Comparison of ENCODE assay signal across 1 cellular context in genomic region chr10:79936625-79937255, GRCh38.
TF ChIP-seq lines count a peak whose summit lies in the region.

No MANE protein-coding gene starts in this region.

TF ChIP-seq in HepG2, 621 proteins besides CTCF, POLR2A, EP300 and RAD21:
- TF ChIP-seq SSRP1 (CRISPR knock-in tag; IDR thresholded peaks at IDR 0.05) (no peak), IRF1 (CRISPR knock-in tag; IDR thresholded peaks at IDR 0.05; ENCODE audit: low read depth) (no peak), GPN1 (CRISPR knock-in tag; IDR thresholded peaks at IDR 0.05; ENCODE audit: borderline replicate concordance) (no peak), ARNTL (CRISPR knock-in tag; IDR thresholded peaks at IDR 0.05) (no peak), ZFP36 (IDR thresholded peaks at IDR 0.05; ENCODE audit: borderline replicate concordance, low read depth, low read length, partially characterized antibody) (no peak), ZNF367 (CRISPR knock-in tag; IDR thresholded peaks at IDR 0.05; ENCODE audit: borderline replicate concordance) (no peak), YEATS4 (CRISPR knock-in tag; IDR thresholded peaks at IDR 0.05; ENCODE audit: borderline replicate concordance) (no peak), PCBP2 (optimal IDR thresholded peaks at IDR 0.05; ENCODE audit: low read depth, low read length, poor library complexity, severe bottlenecking) (no peak), FIP1L1 (IDR thresholded peaks at IDR 0.05; ENCODE audit: borderline replicate concordance, insufficient read depth, low read depth, low read length) (no peak), KDM6A (CRISPR knock-in tag; IDR thresholded peaks at IDR 0.05; ENCODE audit: low read depth) (no peak), MEIS1 (CRISPR knock-in tag; IDR thresholded peaks at IDR 0.05; ENCODE audit: borderline replicate concordance) (no peak), ZNF879 (CRISPR knock-in tag; IDR thresholded peaks at IDR 0.05) (no peak), ZNF782 (CRISPR knock-in tag; IDR thresholded peaks at IDR 0.05; ENCODE audit: borderline replicate concordance) (no peak)
